ENCODE assay signal across 8 cellular contexts in genomic region chr12:92502417-92503028, GRCh38.
DNase-seq lines count a peak whose midpoint lies in the region; ATAC-seq and TF ChIP-seq lines count a peak whose summit lies in the region.

No MANE protein-coding gene starts in this region.

- ATAC-seq in GM19452 (IDR thresholded peaks at IDR 0.05; ENCODE audit: unreplicated experiment) (peak; percentile 47), HG03378 (IDR thresholded peaks at IDR 0.05; ENCODE audit: unreplicated experiment) (peak; percentile 28), left lobe of liver (peak; percentile 62), omental fat pad (ENCODE audit: low FRiP score) (no peak)

- TF ChIP-seq CTCF in omental fat pad (IDR thresholded peaks at IDR 0.05), result no peak

- peak overlapping the region; percentile 35; the same call in 1 of the 2 replicates for H3K4me3 ChIP-seq in GM08714 (ENCODE audit: low read length)

- DNase-seq in activated CD4-positive, alpha-beta T cell treated with anti-CD3 and anti-CD28 coated beads, Interleukin-2, amount 50 U/mL, for 48 hours, result peak; percentile 33 to 52
- DNase-seq in left lobe of liver (ENCODE audit: low spot score), result peak; percentile 56
- DNase-seq in iPS-NIHi11 (ENCODE audit: low spot score), result no peak
- no peak for DNase-seq in activated CD8-positive, alpha-beta memory T cell treated with anti-CD3 and anti-CD28 coated beads, Interleukin-2, amount 50 U/mL, for 4 hours
- no peak for DNase-seq in omental fat pad (ENCODE audit: low spot score)

Comparison
In these comparisons a context has a peak if more than half of its experiments do, and no peak if none do; other contexts are left out.
1. DNase-seq: peak in activated CD4-positive, alpha-beta T cell treated with anti-CD3 and anti-CD28 coated beads, Interleukin-2, amount 50 U/mL, for 48 hours (2 of 2) and left lobe of liver (single experiment); none in iPS-NIHi11 (single experiment), activated CD8-positive, alpha-beta memory T cell treated with anti-CD3 and anti-CD28 coated beads, Interleukin-2, amount 50 U/mL, for 4 hours (single experiment) and omental fat pad (single experiment).